ENCODE assay signal across 8 cellular contexts in genomic region chr2:160862226-160862625, GRCh38.
"Had no signal": no experiment of that assay in that cellular context is flagged by ENCODE, and none has a peak within 500 bp of the region (broad histone marks: within the 10 kb centered on the region; RNA-seq: fewer than 3 reads in every experiment).

No MANE protein-coding gene starts in this region.

- ATAC-seq: GM12878 had no signal

- DNase-seq: GDM1, GF-D8 had no signal

- H3K4me3 ChIP-seq: GM12878 had no signal

- FAIRE-seq: G401.6, GM12878, GM12891, GM12892, GM18507, GM19239 had no signal
